ENCODE assay signal across 10 cellular contexts in the genomic region with DNA sequence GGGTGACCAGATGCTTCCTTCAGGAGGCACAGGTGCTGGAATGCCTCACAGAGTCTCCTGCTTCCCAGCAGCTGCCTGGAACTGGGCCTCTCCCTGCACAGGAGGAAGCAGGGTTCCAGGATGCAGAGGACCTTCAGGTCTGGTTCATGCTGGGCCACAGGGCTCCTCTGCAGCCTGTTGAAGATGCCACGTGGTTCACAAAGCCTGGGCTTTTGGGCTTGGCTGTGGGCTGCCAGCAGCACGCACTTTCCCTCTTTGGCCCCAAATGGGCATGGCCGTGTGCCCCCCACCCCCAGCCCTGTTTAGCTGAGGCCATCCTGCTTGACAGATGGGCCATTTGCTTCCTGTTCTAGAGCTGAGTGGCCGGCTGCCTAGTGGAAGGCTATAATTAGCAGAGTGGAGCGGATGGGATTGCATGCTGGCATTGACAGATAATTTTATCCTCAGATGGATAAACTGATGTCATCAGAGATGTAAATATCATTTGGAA. TPM values are rescaled to one million over a fixed set of nuclear protein-coding genes. Genes with fewer than 3 reads are reported as not detected.
DNase-seq lines count a peak whose midpoint lies in the region; ATAC-seq and TF ChIP-seq lines count a peak whose summit lies in the region.
"Had no signal": no experiment of that assay in that cellular context is flagged by ENCODE, and none has a peak within 500 bp of the region (broad histone marks: within the 10 kb centered on the region; RNA-seq: fewer than 3 reads in every experiment).

No MANE protein-coding gene starts in this region.

- peak in 3 of 4 donors; percentile 10 to 28 (median 13) for ATAC-seq in right lobe of liver
- ATAC-seq in stimulated activated memory B cell treated with anti-CD40 and anti-IgM and Interleukin-4, amounts not matched to agents 10 μg/mL and 1 μg/mL and 100 μg/mL, for 72 hours, result no peak
- ATAC-seq in GM18858 (IDR thresholded peaks at IDR 0.05; ENCODE audit: unreplicated experiment), result no peak
- ATAC-seq: HCT116 had no signal

- no peak for TF ChIP-seq POLR2A in right lobe of liver (IDR thresholded peaks at IDR 0.05)

- 17% methylated on average over 1 of the region's 5 CpGs for WGBS in right lobe of liver (ENCODE audit: insufficient coverage, low coverage, low lambda C conversion rate, missing lambda C conversion rate)

- H3K27ac Mint-ChIP-seq in stimulated activated memory B cell treated with anti-CD40 and anti-IgM and Interleukin-4, amounts not matched to agents 10 μg/mL and 1 μg/mL and 100 μg/mL, for 72 hours, result no peak overlapping the region
- H3K27ac Mint-ChIP-seq: activated naive CD4-positive, alpha-beta T cell treated with anti-CD3 and anti-CD28 coated beads, Interleukin-2, amount 50 U/mL, for 24 hours had no signal

- no peak overlapping the region for H3K4me3 Mint-ChIP-seq in stimulated activated memory B cell treated with anti-CD40 and anti-IgM and Interleukin-4, amounts not matched to agents 10 μg/mL and 1 μg/mL and 100 μg/mL, for 72 hours
- H3K4me3 Mint-ChIP-seq: activated naive CD4-positive, alpha-beta T cell treated with anti-CD3 and anti-CD28 coated beads, Interleukin-2, amount 50 U/mL, for 24 hours had no signal

- no peak overlapping the region for H3K4me3 ChIP-seq in right lobe of liver

- no peaks in the 10 kb centered on the region for H3K9me3 Mint-ChIP-seq in stimulated activated memory B cell treated with anti-CD40 and anti-IgM and Interleukin-4, amounts not matched to agents 10 μg/mL and 1 μg/mL and 100 μg/mL, for 72 hours
- H3K9me3 Mint-ChIP-seq: activated naive CD4-positive, alpha-beta T cell treated with anti-CD3 and anti-CD28 coated beads, Interleukin-2, amount 50 U/mL, for 24 hours had no signal

- H3K36me3 ChIP-seq in right lobe of liver, result no peaks in the 10 kb centered on the region

- intact Hi-C loops in right lobe of liver (cut with DNase I), result no loop called here

- peak; percentile 5 for DNase-seq in NCI-H1417 treated with DMSO at 0.1 percent for 48 hours (lab: John Stamatoyannopoulos, UW)
- peak in 48 of 58 donors; percentile 16 to 75 (median 56) for DNase-seq in anterior cingulate cortex (lab: John Stamatoyannopoulos, UW)
- no peak for DNase-seq in right lobe of liver
- DNase-seq in substantia nigra (lab: John Stamatoyannopoulos, UW), result peak in 25 of 49 donors; percentile 34 to 90 (median 45)
- no peak for DNase-seq in NCI-H774 (lab: John Stamatoyannopoulos, UW)
- DNase-seq in T-helper 1 cell, result no peak

- H3K27me3 Mint-ChIP-seq in stimulated activated memory B cell treated with anti-CD40 and anti-IgM and Interleukin-4, amounts not matched to agents 10 μg/mL and 1 μg/mL and 100 μg/mL, for 72 hours, result peaks cover 28% of the 10 kb centered on the region

- H3K4me1 ChIP-seq in right lobe of liver, result no peaks in the 10 kb centered on the region

- no peak for TF ChIP-seq CTCF in right lobe of liver (IDR thresholded peaks at IDR 0.05)

- no peaks in the 10 kb centered on the region for H3K27me3 ChIP-seq in right lobe of liver

- H3K4me1 Mint-ChIP-seq in stimulated activated memory B cell treated with anti-CD40 and anti-IgM and Interleukin-4, amounts not matched to agents 10 μg/mL and 1 μg/mL and 100 μg/mL, for 72 hours, result peaks cover 14% of the 10 kb centered on the region
- H3K4me1 Mint-ChIP-seq: activated naive CD4-positive, alpha-beta T cell treated with anti-CD3 and anti-CD28 coated beads, Interleukin-2, amount 50 U/mL, for 24 hours had no signal

- no peaks in the 10 kb centered on the region for H3K9me3 ChIP-seq in right lobe of liver

- no peaks in the 10 kb centered on the region for H3K36me3 Mint-ChIP-seq in stimulated activated memory B cell treated with anti-CD40 and anti-IgM and Interleukin-4, amounts not matched to agents 10 μg/mL and 1 μg/mL and 100 μg/mL, for 72 hours
- H3K36me3 Mint-ChIP-seq: activated naive CD4-positive, alpha-beta T cell treated with anti-CD3 and anti-CD28 coated beads, Interleukin-2, amount 50 U/mL, for 24 hours had no signal

- peak overlapping the region in 2 of 3 donors; percentile 50 to 62 for H3K27ac ChIP-seq in right lobe of liver
- H3K27ac ChIP-seq in substantia nigra (ENCODE audit: low read depth, low read length, poor library complexity, severe bottlenecking), result peak overlapping the region; percentile 78

RNA-seq across cellular contexts. Expression of a gene that starts 28.0 kb away (rescaled TPM):
- total RNA-seq in right lobe of liver, result 1 to 10 TPM; 2.3 to 8.3 (median 3.3) TPM

Comparison
In these comparisons a context has a peak if more than half of its experiments do, and no peak if none do; other contexts are left out.
1. DNase-seq: peak in NCI-H1417 treated with DMSO at 0.1 percent for 48 hours (single experiment), anterior cingulate cortex (48 of 58) and substantia nigra (25 of 49); none in right lobe of liver (0 of 3), NCI-H774 (single experiment) and T-helper 1 cell (0 of 5).
2. ATAC-seq: peak in right lobe of liver (3 of 4); none in stimulated activated memory B cell treated with anti-CD40 and anti-IgM and Interleukin-4, amounts not matched to agents 10 μg/mL and 1 μg/mL and 100 μg/mL, for 72 hours (single experiment) and GM18858 (single experiment).